Comparison of ENCODE assay signal across 16 cellular contexts in genomic region chr1:181092883-181093282, GRCh38. TPM values are rescaled to one million over a fixed set of nuclear protein-coding genes. Genes with fewer than 3 reads are reported as not detected.
DNase-seq lines count a peak whose midpoint lies in the region; ATAC-seq, FAIRE-seq and TF ChIP-seq lines count a peak whose summit lies in the region.
"Had no signal": no experiment of that assay in that cellular context is flagged by ENCODE, and none has a peak within 500 bp of the region (broad histone marks: within the 10 kb centered on the region; RNA-seq: fewer than 3 reads in every experiment).

No MANE protein-coding gene starts in this region.

- no peak overlapping the region for H3K4me3 ChIP-seq in astrocyte (ENCODE audit: insufficient read depth, low read depth, low read length)
- peak overlapping the region; percentile 6 for H3K4me3 ChIP-seq in mesodermal cell (ENCODE audit: extremely low read depth, insufficient read depth, low read length, poor library complexity, severe bottlenecking)
- H3K4me3 ChIP-seq: body of pancreas had no signal

- peaks cover 67% of the 10 kb centered on the region for H3K36me3 Mint-ChIP-seq in stimulated activated naive CD8-positive, alpha-beta T cell treated with anti-CD3 and anti-CD28 coated beads, Interleukin-15, Interleukin-2, amounts not matched to agents 100 ng/mL and 50 ng/mL, for 24 hours (ENCODE audit: low read depth)
- peaks cover 4% of the 10 kb centered on the region for H3K36me3 Mint-ChIP-seq in astrocyte (ENCODE audit: low read depth, unreplicated experiment)

- peaks cover 49% of the 10 kb centered on the region for H4K20me1 ChIP-seq in astrocyte (ENCODE audit: insufficient read depth, low read length)

- no peaks in the 10 kb centered on the region for H3K9me3 Mint-ChIP-seq in stimulated activated naive CD8-positive, alpha-beta T cell treated with anti-CD3 and anti-CD28 coated beads, Interleukin-15, Interleukin-2, amounts not matched to agents 100 ng/mL and 50 ng/mL, for 24 hours
- no peaks in the 10 kb centered on the region for H3K9me3 Mint-ChIP-seq in astrocyte (ENCODE audit: unreplicated experiment)

- H3K9me3 ChIP-seq in astrocyte (ENCODE audit: insufficient read depth, low read depth, low read length): no peaks in the 10 kb centered on the region
- H3K9me3 ChIP-seq in mesodermal cell (ENCODE audit: control insufficient read depth, low read length): no peaks in the 10 kb centered on the region
- H3K9me3 ChIP-seq: body of pancreas had no signal

- no peak for TF ChIP-seq CTCF in astrocyte (IDR thresholded peaks at IDR 0.05; ENCODE audit: insufficient read depth, low read depth, low read length)

- H3K4me1 ChIP-seq in astrocyte (ENCODE audit: insufficient read depth, low read length) (peaks cover 60% of the 10 kb centered on the region), mesodermal cell (ENCODE audit: control insufficient read depth, insufficient read depth, low read length, poor library complexity, severe bottlenecking) (peaks cover 55% of the 10 kb centered on the region)

- H3K27ac Mint-ChIP-seq in stimulated activated naive CD8-positive, alpha-beta T cell treated with anti-CD3 and anti-CD28 coated beads, Interleukin-15, Interleukin-2, amounts not matched to agents 100 ng/mL and 50 ng/mL, for 24 hours: no peak overlapping the region
- H3K27ac Mint-ChIP-seq in astrocyte (ENCODE audit: unreplicated experiment): peak overlapping the region; percentile 97

- H3K27me3 ChIP-seq in astrocyte (ENCODE audit: insufficient read depth, low read length): no peaks in the 10 kb centered on the region
- H3K27me3 ChIP-seq: body of pancreas had no signal

- no peak for ATAC-seq in stimulated activated naive CD8-positive, alpha-beta T cell treated with anti-CD3 and anti-CD28 coated beads, Interleukin-15, Interleukin-2, amounts not matched to agents 100 U/mL and 50 U/mL, for 24 hours
- ATAC-seq in GM21576 (IDR thresholded peaks at IDR 0.05; ENCODE audit: unreplicated experiment) (no peak), HG03108 (IDR thresholded peaks at IDR 0.05; ENCODE audit: unreplicated experiment) (no peak)
- ATAC-seq: body of pancreas, sciatic nerve had no signal

- no peak for FAIRE-seq in astrocyte (lab: Jason Lieb, UNC)

- no peak overlapping the region for H3K27ac ChIP-seq in astrocyte (ENCODE audit: low read depth, low read length)
- H3K27ac ChIP-seq in mesodermal cell (ENCODE audit: low read depth, low read length, severe bottlenecking): no peak overlapping the region
- H3K27ac ChIP-seq: body of pancreas had no signal

- no peak for DNase-seq in stimulated activated naive CD8-positive, alpha-beta T cell treated with anti-CD3 and anti-CD28 coated beads, Interleukin-15, Interleukin-2, amounts not matched to agents 100 U/mL and 50 U/mL, for 24 hours
- no peak for DNase-seq in astrocyte (ENCODE audit: low read depth)
- DNase-seq in superior temporal gyrus (ENCODE audit: extremely low spot score): no peak
- DNase-seq in SW480 (ENCODE audit: low spot score): no peak
- DNase-seq: activated CD4-positive, alpha-beta T cell treated with anti-CD3 and anti-CD28 coated beads, Interleukin-2, amount 50 U/mL, for 1 hour; body of pancreas; Calu3; HCEC 1CT; KG1; NCI-H2171 treated with DMSO at 0.1 percent for 48 hours; stimulated activated CD8-positive, alpha-beta memory T cell treated with anti-CD3 and anti-CD28 coated beads, Interleukin-4, amount 100 ng/mL, for 48 hours had no signal

- peaks cover 6% of the 10 kb centered on the region for H3K36me3 ChIP-seq in astrocyte (ENCODE audit: insufficient read depth, low read length)
- H3K36me3 ChIP-seq in mesodermal cell (ENCODE audit: control insufficient read depth, insufficient read depth, low read length): peaks cover 32% of the 10 kb centered on the region

- H3K4me1 Mint-ChIP-seq in stimulated activated naive CD8-positive, alpha-beta T cell treated with anti-CD3 and anti-CD28 coated beads, Interleukin-15, Interleukin-2, amounts not matched to agents 100 ng/mL and 50 ng/mL, for 24 hours (ENCODE audit: low read depth): peaks cover 65% of the 10 kb centered on the region
- H3K4me1 Mint-ChIP-seq in astrocyte (ENCODE audit: low read depth, unreplicated experiment): peaks cover 51% of the 10 kb centered on the region

- H2AFZ ChIP-seq in astrocyte (ENCODE audit: low read depth, low read length): no peak overlapping the region

- H3K9ac ChIP-seq in astrocyte (ENCODE audit: low read length): no peak overlapping the region

- H3K79me2 ChIP-seq in astrocyte (ENCODE audit: insufficient read depth, low read length): peaks cover 53% of the 10 kb centered on the region

- 93 to 100% methylated on average over 1 to 3 of the region's 3 CpGs for WGBS in mesodermal cell (ENCODE audit: insufficient coverage in 2 of 2), 2 experiments

- H3K27me3 Mint-ChIP-seq in stimulated activated naive CD8-positive, alpha-beta T cell treated with anti-CD3 and anti-CD28 coated beads, Interleukin-15, Interleukin-2, amounts not matched to agents 100 ng/mL and 50 ng/mL, for 24 hours: no peaks in the 10 kb centered on the region
- no peaks in the 10 kb centered on the region for H3K27me3 Mint-ChIP-seq in astrocyte (ENCODE audit: low read depth, unreplicated experiment)

- peak overlapping the region; percentile 89 for H3K4me2 ChIP-seq in astrocyte (ENCODE audit: low read length)

- H3K4me3 Mint-ChIP-seq in stimulated activated naive CD8-positive, alpha-beta T cell treated with anti-CD3 and anti-CD28 coated beads, Interleukin-15, Interleukin-2, amounts not matched to agents 100 ng/mL and 50 ng/mL, for 24 hours: peak overlapping the region; percentile 67
- peak overlapping the region; percentile 99 for H3K4me3 Mint-ChIP-seq in astrocyte (ENCODE audit: unreplicated experiment)

RNA-seq across cellular contexts. Expression of gene IER5, which starts 4.4 kb away (rescaled TPM):
- total RNA-seq in astrocyte: 23.2 and 28.3 TPM in 2 replicates
- polyA plus RNA-seq in mesodermal cell (2013, experiment 1 of 2): 11.9 TPM
- 8.5 TPM for polyA plus RNA-seq in mesodermal cell (2013, experiment 2 of 2)

RNA-seq across cellular contexts. Expression of gene MR1, which starts 59.1 kb away (rescaled TPM):
- 1.2 and 1.6 TPM in 2 replicates for total RNA-seq in astrocyte
- 0.59 TPM for polyA plus RNA-seq in mesodermal cell (2013, experiment 1 of 2)
- polyA plus RNA-seq in mesodermal cell (2013, experiment 2 of 2): 0.66 TPM
